Comparison of ENCODE assay signal across 1 cellular context in the genomic region with DNA sequence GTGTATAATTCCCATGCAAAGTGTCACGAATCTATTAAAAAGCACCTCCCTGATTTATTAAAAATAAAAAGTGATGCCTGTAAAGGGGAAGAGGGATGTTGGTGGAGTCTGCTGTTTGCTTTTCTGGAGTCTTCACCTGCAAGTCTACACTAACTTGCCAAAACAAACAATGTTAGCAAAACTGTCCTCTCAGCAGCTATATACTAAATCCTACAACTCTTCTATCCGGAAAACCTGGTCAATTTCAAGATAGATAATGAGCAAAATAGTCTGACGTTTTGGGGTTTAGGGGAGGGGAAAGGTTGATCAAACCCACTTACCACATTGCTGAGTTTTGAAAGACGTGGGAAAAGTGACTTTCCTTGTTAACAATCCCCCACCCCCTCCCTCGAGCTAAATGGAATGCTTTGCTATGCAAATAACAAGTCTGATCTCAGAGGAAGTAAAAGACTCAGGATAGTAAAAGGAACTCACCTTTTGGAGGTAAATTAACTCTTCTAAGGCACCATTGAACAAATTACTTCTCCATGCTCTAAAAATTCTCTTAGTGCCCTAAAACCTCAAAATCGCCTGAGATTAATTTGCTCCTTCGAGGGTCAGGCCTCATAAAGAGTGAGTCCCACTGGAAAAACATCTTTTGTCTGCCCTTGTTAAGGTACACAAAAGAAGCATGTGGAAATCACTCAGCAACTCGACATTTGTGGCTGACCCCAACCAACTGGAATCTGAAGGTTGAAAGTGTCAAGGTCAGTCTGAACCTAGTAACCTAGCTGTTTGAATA.
A peak's percentile ranks its signal among the peaks of the same experiment; 100 is the strongest.
TF ChIP-seq lines count a peak whose summit lies in the region.

No MANE protein-coding gene starts in this region.

TF ChIP-seq in HepG2, 621 proteins besides CTCF, POLR2A, EP300 and RAD21 (continued from another document and continues in another):
- TF ChIP-seq, protein P1, sequence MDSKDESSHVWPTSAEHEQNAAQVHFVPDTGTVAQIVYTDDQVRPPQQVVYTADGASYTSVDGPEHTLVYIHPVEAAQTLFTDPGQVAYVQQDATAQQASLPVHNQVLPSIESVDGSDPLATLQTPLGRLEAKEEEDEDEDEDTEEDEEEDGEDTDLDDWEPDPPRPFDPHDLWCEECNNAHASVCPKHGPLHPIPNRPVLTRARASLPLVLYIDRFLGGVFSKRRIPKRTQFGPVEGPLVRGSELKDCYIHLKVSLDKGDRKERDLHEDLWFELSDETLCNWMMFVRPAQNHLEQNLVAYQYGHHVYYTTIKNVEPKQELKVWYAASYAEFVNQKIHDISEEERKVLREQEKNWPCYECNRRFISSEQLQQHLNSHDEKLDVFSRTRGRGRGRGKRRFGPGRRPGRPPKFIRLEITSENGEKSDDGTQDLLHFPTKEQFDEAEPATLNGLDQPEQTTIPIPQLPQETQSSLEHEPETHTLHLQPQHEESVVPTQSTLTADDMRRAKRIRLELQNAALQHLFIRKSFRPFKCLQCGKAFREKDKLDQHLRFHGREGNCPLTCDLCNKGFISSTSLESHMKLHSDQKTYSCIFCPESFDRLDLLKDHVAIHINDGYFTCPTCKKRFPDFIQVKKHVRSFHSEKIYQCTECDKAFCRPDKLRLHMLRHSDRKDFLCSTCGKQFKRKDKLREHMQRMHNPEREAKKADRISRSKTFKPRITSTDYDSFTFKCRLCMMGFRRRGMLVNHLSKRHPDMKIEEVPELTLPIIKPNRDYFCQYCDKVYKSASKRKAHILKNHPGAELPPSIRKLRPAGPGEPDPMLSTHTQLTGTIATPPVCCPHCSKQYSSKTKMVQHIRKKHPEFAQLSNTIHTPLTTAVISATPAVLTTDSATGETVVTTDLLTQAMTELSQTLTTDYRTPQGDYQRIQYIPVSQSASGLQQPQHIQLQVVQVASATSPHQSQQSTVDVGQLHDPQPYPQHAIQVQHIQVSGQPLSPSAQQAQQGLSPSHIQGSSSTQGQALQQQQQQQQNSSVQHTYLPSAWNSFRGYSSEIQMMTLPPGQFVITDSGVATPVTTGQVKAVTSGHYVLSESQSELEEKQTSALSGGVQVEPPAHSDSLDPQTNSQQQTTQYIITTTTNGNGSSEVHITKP (CRISPR knock-in tag; IDR thresholded peaks at IDR 0.05; ENCODE audit: low read depth), result no peak
- TF ChIP-seq ZFP82 (CRISPR knock-in tag; IDR thresholded peaks at IDR 0.05; ENCODE audit: borderline replicate concordance) (no peak), KDM4B (CRISPR knock-in tag; IDR thresholded peaks at IDR 0.05) (no peak), NR2F1 (CRISPR knock-in tag; IDR thresholded peaks at IDR 0.05) (peak; percentile 87 to 94), GTF2F1 (IDR thresholded peaks at IDR 0.05; ENCODE audit: low read length) (no peak), SRSF9 (IDR thresholded peaks at IDR 0.05; ENCODE audit: borderline replicate concordance, insufficient read depth, low read depth, low read length, poor library complexity, severe bottlenecking) (no peak), NFE2L2 (IDR thresholded peaks at IDR 0.05; ENCODE audit: low read length) (no peak), ZKSCAN1 (IDR thresholded peaks at IDR 0.05; ENCODE audit: low read length) (no peak), ZNF747 (CRISPR knock-in tag; IDR thresholded peaks at IDR 0.05; ENCODE audit: borderline replicate concordance) (peak; percentile 31; the same call in 1 of the 2 replicates), ZMYM2 (CRISPR knock-in tag; IDR thresholded peaks at IDR 0.05) (no peak), ZNF256 (CRISPR knock-in tag; conservative IDR thresholded peaks at IDR 0.05) (no peak), ZSCAN9 (CRISPR knock-in tag; IDR thresholded peaks at IDR 0.05; ENCODE audit: borderline replicate concordance) (no peak), TMF1 (CRISPR knock-in tag; IDR thresholded peaks at IDR 0.05; ENCODE audit: low read depth) (no peak), MTA1 (CRISPR knock-in tag; IDR thresholded peaks at IDR 0.05; ENCODE audit: borderline replicate concordance) (no peak), PHF21A (CRISPR knock-in tag; IDR thresholded peaks at IDR 0.05) (peak; percentile 51; the same call in 1 of the 2 replicates), ZFP1 (CRISPR knock-in tag; IDR thresholded peaks at IDR 0.05) (no peak; the same call in 1 of the 2 replicates), ZSCAN29 (CRISPR knock-in tag; conservative IDR thresholded peaks at IDR 0.05) (0 out of 2 replicates have a peak, but pooled peaks have one; percentile 52), ZNF329 (CRISPR knock-in tag; IDR thresholded peaks at IDR 0.05; ENCODE audit: low read depth) (no peak), ZNF180 (CRISPR knock-in tag; IDR thresholded peaks at IDR 0.05; ENCODE audit: borderline replicate concordance, low read depth) (no peak), NFYB (CRISPR knock-in tag; IDR thresholded peaks at IDR 0.05) (no peak), KLF9 (CRISPR knock-in tag; IDR thresholded peaks at IDR 0.05; ENCODE audit: low read depth) (no peak), HCFC1 (IDR thresholded peaks at IDR 0.05; ENCODE audit: low read depth, low read length) (no peak), RARG (CRISPR knock-in tag; IDR thresholded peaks at IDR 0.05; ENCODE audit: low read depth) (no peak), ZNF841 (CRISPR knock-in tag; IDR thresholded peaks at IDR 0.05; ENCODE audit: borderline replicate concordance) (no peak), ZNF282 (IDR thresholded peaks at IDR 0.05; ENCODE audit: partially characterized antibody) (no peak), HMG20B (CRISPR knock-in tag; conservative IDR thresholded peaks at IDR 0.05) (0 out of 2 replicates have a peak, but pooled peaks have one; percentile 43), SOX6 (IDR thresholded peaks at IDR 0.05) (no peak), SOX6 (CRISPR knock-in tag; IDR thresholded peaks at IDR 0.05) (peak; percentile 96)
- TF ChIP-seq, protein P2, sequence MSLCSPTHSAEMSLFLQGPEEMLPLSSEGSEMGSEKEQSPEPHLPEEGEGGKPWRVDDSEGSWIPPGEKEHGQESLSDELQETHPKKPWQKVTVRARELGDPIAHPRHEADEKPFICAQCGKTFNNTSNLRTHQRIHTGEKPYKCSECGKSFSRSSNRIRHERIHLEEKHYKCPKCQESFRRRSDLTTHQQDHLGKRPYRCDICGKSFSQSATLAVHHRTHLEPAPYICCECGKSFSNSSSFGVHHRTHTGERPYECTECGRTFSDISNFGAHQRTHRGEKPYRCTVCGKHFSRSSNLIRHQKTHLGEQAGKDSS (CRISPR knock-in tag; IDR thresholded peaks at IDR 0.05; ENCODE audit: borderline replicate concordance, low read depth), result no peak
- TF ChIP-seq, protein P3, sequence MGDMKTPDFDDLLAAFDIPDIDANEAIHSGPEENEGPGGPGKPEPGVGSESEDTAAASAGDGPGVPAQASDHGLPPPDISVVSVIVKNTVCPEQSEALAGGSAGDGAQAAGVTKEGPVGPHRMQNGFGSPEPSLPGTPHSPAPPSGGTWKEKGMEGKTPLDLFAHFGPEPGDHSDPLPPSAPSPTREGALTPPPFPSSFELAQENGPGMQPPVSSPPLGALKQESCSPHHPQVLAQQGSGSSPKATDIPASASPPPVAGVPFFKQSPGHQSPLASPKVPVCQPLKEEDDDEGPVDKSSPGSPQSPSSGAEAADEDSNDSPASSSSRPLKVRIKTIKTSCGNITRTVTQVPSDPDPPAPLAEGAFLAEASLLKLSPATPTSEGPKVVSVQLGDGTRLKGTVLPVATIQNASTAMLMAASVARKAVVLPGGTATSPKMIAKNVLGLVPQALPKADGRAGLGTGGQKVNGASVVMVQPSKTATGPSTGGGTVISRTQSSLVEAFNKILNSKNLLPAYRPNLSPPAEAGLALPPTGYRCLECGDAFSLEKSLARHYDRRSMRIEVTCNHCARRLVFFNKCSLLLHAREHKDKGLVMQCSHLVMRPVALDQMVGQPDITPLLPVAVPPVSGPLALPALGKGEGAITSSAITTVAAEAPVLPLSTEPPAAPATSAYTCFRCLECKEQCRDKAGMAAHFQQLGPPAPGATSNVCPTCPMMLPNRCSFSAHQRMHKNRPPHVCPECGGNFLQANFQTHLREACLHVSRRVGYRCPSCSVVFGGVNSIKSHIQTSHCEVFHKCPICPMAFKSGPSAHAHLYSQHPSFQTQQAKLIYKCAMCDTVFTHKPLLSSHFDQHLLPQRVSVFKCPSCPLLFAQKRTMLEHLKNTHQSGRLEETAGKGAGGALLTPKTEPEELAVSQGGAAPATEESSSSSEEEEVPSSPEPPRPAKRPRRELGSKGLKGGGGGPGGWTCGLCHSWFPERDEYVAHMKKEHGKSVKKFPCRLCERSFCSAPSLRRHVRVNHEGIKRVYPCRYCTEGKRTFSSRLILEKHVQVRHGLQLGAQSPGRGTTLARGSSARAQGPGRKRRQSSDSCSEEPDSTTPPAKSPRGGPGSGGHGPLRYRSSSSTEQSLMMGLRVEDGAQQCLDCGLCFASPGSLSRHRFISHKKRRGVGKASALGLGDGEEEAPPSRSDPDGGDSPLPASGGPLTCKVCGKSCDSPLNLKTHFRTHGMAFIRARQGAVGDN (CRISPR knock-in tag; IDR thresholded peaks at IDR 0.05), result no peak
- TF ChIP-seq, protein P4, sequence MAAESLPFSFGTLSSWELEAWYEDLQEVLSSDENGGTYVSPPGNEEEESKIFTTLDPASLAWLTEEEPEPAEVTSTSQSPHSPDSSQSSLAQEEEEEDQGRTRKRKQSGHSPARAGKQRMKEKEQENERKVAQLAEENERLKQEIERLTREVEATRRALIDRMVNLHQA (CRISPR knock-in tag; IDR thresholded peaks at IDR 0.05), result no peak
- TF ChIP-seq, protein P5, sequence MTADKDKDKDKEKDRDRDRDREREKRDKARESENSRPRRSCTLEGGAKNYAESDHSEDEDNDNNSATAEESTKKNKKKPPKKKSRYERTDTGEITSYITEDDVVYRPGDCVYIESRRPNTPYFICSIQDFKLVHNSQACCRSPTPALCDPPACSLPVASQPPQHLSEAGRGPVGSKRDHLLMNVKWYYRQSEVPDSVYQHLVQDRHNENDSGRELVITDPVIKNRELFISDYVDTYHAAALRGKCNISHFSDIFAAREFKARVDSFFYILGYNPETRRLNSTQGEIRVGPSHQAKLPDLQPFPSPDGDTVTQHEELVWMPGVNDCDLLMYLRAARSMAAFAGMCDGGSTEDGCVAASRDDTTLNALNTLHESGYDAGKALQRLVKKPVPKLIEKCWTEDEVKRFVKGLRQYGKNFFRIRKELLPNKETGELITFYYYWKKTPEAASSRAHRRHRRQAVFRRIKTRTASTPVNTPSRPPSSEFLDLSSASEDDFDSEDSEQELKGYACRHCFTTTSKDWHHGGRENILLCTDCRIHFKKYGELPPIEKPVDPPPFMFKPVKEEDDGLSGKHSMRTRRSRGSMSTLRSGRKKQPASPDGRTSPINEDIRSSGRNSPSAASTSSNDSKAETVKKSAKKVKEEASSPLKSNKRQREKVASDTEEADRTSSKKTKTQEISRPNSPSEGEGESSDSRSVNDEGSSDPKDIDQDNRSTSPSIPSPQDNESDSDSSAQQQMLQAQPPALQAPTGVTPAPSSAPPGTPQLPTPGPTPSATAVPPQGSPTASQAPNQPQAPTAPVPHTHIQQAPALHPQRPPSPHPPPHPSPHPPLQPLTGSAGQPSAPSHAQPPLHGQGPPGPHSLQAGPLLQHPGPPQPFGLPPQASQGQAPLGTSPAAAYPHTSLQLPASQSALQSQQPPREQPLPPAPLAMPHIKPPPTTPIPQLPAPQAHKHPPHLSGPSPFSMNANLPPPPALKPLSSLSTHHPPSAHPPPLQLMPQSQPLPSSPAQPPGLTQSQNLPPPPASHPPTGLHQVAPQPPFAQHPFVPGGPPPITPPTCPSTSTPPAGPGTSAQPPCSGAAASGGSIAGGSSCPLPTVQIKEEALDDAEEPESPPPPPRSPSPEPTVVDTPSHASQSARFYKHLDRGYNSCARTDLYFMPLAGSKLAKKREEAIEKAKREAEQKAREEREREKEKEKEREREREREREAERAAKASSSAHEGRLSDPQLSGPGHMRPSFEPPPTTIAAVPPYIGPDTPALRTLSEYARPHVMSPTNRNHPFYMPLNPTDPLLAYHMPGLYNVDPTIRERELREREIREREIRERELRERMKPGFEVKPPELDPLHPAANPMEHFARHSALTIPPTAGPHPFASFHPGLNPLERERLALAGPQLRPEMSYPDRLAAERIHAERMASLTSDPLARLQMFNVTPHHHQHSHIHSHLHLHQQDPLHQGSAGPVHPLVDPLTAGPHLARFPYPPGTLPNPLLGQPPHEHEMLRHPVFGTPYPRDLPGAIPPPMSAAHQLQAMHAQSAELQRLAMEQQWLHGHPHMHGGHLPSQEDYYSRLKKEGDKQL (CRISPR knock-in tag; IDR thresholded peaks at IDR 0.05; ENCODE audit: low read depth), result peak; percentile 33; the same call in 1 of the 2 replicates
- TF ChIP-seq, protein P6, sequence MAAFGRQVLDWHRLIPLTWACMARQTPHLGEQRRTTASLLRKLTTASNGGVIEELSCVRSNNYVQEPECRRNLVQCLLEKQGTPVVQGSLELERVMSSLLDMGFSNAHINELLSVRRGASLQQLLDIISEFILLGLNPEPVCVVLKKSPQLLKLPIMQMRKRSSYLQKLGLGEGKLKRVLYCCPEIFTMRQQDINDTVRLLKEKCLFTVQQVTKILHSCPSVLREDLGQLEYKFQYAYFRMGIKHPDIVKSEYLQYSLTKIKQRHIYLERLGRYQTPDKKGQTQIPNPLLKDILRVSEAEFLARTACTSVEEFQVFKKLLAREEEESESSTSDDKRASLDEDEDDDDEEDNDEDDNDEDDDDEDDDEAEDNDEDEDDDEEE (CRISPR knock-in tag; IDR thresholded peaks at IDR 0.05), result peak; percentile 46; the same call in 1 of the 2 replicates
- TF ChIP-seq, protein P7, sequence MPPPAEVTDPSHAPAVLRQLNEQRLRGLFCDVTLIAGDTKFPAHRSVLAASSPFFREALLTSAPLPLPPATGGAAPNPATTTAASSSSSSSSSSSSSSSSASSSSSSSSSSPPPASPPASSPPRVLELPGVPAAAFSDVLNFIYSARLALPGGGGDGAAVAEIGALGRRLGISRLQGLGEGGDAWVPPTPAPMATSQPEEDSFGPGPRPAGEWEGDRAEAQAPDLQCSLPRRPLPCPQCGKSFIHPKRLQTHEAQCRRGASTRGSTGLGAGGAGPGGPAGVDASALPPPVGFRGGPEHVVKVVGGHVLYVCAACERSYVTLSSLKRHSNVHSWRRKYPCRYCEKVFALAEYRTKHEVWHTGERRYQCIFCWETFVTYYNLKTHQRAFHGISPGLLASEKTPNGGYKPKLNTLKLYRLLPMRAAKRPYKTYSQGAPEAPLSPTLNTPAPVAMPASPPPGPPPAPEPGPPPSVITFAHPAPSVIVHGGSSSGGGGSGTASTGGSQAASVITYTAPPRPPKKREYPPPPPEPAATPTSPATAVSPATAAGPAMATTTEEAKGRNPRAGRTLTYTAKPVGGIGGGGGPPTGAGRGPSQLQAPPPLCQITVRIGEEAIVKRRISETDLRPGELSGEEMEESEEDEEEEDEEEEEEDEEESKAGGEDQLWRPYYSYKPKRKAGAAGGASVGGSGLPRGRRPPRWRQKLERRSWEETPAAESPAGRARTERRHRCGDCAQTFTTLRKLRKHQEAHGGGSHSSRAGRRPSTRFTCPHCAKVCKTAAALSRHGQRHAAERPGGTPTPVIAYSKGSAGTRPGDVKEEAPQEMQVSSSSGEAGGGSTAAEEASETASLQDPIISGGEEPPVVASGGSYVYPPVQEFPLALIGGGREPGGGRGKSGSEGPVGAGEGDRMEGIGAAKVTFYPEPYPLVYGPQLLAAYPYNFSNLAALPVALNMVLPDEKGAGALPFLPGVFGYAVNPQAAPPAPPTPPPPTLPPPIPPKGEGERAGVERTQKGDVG (CRISPR knock-in tag; IDR thresholded peaks at IDR 0.05; ENCODE audit: borderline replicate concordance), result no peak
